ENCODE assay signal across 1 cellular context in genomic region chr1:44300882-44301281, GRCh38.
TF ChIP-seq lines count a peak whose summit lies in the region.

No MANE protein-coding gene starts in this region.

TF ChIP-seq in HepG2, 621 proteins besides CTCF, POLR2A, EP300 and RAD21 (continued from another document):
- TF ChIP-seq KLF13 (CRISPR knock-in tag; IDR thresholded peaks at IDR 0.05) (no peak), DBP (CRISPR knock-in tag; IDR thresholded peaks at IDR 0.05; ENCODE audit: not compliant biosample characterization) (no peak), NR2F6 (IDR thresholded peaks at IDR 0.05) (no peak), NR2F6 (CRISPR knock-in tag; IDR thresholded peaks at IDR 0.05) (no peak), ZHX2 (IDR thresholded peaks at IDR 0.05; ENCODE audit: low read depth) (no peak), ZHX2 (CRISPR knock-in tag; IDR thresholded peaks at IDR 0.05; ENCODE audit: borderline replicate concordance) (no peak)
- TF ChIP-seq, protein P1, sequence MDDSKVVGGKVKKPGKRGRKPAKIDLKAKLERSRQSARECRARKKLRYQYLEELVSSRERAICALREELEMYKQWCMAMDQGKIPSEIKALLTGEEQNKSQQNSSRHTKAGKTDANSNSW (CRISPR knock-in tag; IDR thresholded peaks at IDR 0.05; ENCODE audit: borderline replicate concordance) = no peak
TF ChIP-seq in HepG2: peak in this region for 0.
